ENCODE assay signal across 20 cellular contexts in the genomic region with DNA sequence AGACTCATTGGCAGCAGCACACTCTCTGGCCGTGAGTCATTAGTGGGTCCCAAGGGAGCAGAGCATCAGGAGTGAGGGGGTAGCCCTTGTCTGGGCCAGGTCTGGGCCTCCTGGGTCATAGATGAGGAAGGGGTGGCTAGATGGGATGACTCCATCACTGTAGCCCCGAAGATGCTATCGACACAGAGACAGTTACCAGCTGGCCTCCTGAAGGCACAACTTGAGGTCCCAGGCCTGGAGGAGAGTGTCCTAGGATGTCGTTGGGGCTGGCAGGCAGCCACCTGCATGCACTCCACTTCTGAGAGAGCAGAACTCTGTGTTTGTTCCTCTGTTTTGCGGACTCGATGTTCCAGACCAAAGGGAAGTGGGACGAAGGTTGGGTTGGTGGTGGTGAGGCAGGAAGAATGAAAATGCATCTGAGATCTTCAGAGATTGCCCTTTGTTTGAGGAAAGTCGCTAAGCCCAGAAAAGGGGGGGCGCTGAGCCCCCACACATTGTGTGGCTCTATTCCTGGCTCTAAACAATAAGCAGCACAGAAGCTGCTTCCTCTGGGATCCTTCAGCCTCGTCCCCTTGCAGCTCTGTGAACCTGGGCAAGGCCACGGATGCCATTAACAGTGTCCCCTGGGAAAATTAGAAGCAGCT. TPM values are rescaled to one million over a fixed set of nuclear protein-coding genes. Genes with fewer than 3 reads are reported as not detected.
DNase-seq lines count a peak whose midpoint lies in the region; ATAC-seq and TF ChIP-seq lines count a peak whose summit lies in the region.
"Had no signal": no experiment of that assay in that cellular context is flagged by ENCODE, and none has a peak within 500 bp of the region (broad histone marks: within the 10 kb centered on the region; RNA-seq: fewer than 3 reads in every experiment).

No MANE protein-coding gene starts in this region.

- TF ChIP-seq CTCF in PC-9 (conservative IDR thresholded peaks at IDR 0.05) (no peak), HFFc6 (IDR thresholded peaks at IDR 0.05) (no peak)

- H3K27me3 ChIP-seq in PC-9 (ENCODE audit: insufficient read depth, low read depth) (peaks cover 87% of the 10 kb centered on the region), skeletal muscle tissue (ENCODE audit: control insufficient read depth in 3 of 3, insufficient read depth in 3 of 3, low read length in 3 of 3) (peaks cover 28 to 59% (median 31%) of the 10 kb centered on the region in 3 donors)
- H3K27me3 ChIP-seq: ascending aorta had no signal

- H4K20me1 ChIP-seq in PC-9 (ENCODE audit: insufficient read depth), result no peaks in the 10 kb centered on the region

- no peak overlapping the region for H3K27ac ChIP-seq in PC-9
- peak overlapping the region; percentile 20 for H3K27ac ChIP-seq in skeletal muscle tissue (ENCODE audit: low read depth, low read length)
- H3K27ac ChIP-seq: ascending aorta, transverse colon had no signal

- H3K27me3 Mint-ChIP-seq in stimulated activated naive CD8-positive, alpha-beta T cell treated with anti-CD3 and anti-CD28 coated beads, Interleukin-15, amount 100 ng/mL, for 72 hours, result peaks cover 37% of the 10 kb centered on the region
- peaks cover 25% of the 10 kb centered on the region for H3K27me3 Mint-ChIP-seq in HFFc6 (ENCODE audit: insufficient read depth)

- no peaks in the 10 kb centered on the region for H3F3A ChIP-seq in PC-9 (ENCODE audit: insufficient read depth, low read depth)

- H3K27ac Mint-ChIP-seq in stimulated activated naive CD8-positive, alpha-beta T cell treated with anti-CD3 and anti-CD28 coated beads, Interleukin-15, amount 100 ng/mL, for 72 hours, result no peak overlapping the region
- H3K27ac Mint-ChIP-seq in HFFc6, result no peak overlapping the region
- H3K27ac Mint-ChIP-seq: activated T-helper 2 cell treated with anti-CD3 and anti-CD28 coated beads, Interferon-gamma antibody, Interleukin-2, Interleukin-4, amounts not matched to agents 10 μg/mL and 5 μg/mL and 100 μg/mL, durations not matched to agents 14 hours and 24 hours and 36 hours; H9; naive thymus-derived CD4-positive, alpha-beta T cell had no signal

- H3K9me3 ChIP-seq in PC-9 (ENCODE audit: insufficient read depth, low read depth) (no peaks in the 10 kb centered on the region), skeletal muscle tissue (ENCODE audit: control insufficient read depth in 3 of 3, low read length in 3 of 3) (no peaks in the 10 kb centered on the region)
- H3K9me3 ChIP-seq: ascending aorta, SK-N-SH, transverse colon had no signal

- no TSS peak for BruUV-seq in PC-9 (replicated peaks; lab: Mats Ljungman, UMichigan)

- no peaks in the 10 kb centered on the region for H3K36me3 ChIP-seq in PC-9 (ENCODE audit: low read depth)
- H3K36me3 ChIP-seq in skeletal muscle tissue (ENCODE audit: control insufficient read depth in 3 of 3, insufficient read depth in 3 of 3, low read length in 3 of 3), result no peaks in the 10 kb centered on the region
- H3K36me3 ChIP-seq: ascending aorta, transverse colon had no signal

- POLR2A ChIA-PET in PC-9 (lab: Charles Lee; ENCODE audit: unreplicated experiment), result no interaction called here

- H3K36me3 Mint-ChIP-seq in HFFc6 (ENCODE audit: low read depth), result no peaks in the 10 kb centered on the region
- H3K36me3 Mint-ChIP-seq: naive thymus-derived CD4-positive, alpha-beta T cell had no signal

- H3K4me1 ChIP-seq in PC-9 (replicated peaks; ENCODE audit: insufficient read depth) (no peaks in the 10 kb centered on the region), skeletal muscle tissue (ENCODE audit: control insufficient read depth in 3 of 3, insufficient read depth in 3 of 3, low read length in 3 of 3) (peaks cover 0 to 2% (median 0%) of the 10 kb centered on the region in 3 donors)
- H3K4me1 ChIP-seq: ascending aorta, transverse colon had no signal

- no peaks in the 10 kb centered on the region for H3K4me1 Mint-ChIP-seq in stimulated activated naive CD8-positive, alpha-beta T cell treated with anti-CD3 and anti-CD28 coated beads, Interleukin-15, amount 100 ng/mL, for 72 hours
- no peaks in the 10 kb centered on the region for H3K4me1 Mint-ChIP-seq in HFFc6 (ENCODE audit: low read depth)

- CTCF ChIA-PET in PC-9 (lab: Charles Lee), result no interaction called here

- ATAC-seq in left cardiac atrium (peak; percentile 68 to 73), HG03460 (IDR thresholded peaks at IDR 0.05; ENCODE audit: unreplicated experiment) (no peak)
- ATAC-seq in stimulated activated naive CD8-positive, alpha-beta T cell treated with anti-CD3 and anti-CD28 coated beads, Interleukin-15, amount 100 ng/mL, for 72 hours, result no peak
- ATAC-seq: naive thymus-derived CD4-positive, alpha-beta T cell had no signal

- DNase-seq in Daoy (ENCODE audit: low read depth) (peak; percentile 36), PC-9 (no peak), left cardiac atrium (no peak), KBM-7 (no peak), HFFc6 (no peak)
- DNase-seq in stimulated activated naive CD8-positive, alpha-beta T cell treated with anti-CD3 and anti-CD28 coated beads, Interleukin-15, amount 100 ng/mL, for 72 hours, result no peak
- DNase-seq: cortex of kidney; DMS79; H9; hippocampal formation; naive thymus-derived CD4-positive, alpha-beta T cell; NCI-H1417 treated with DMSO at 0.1 percent for 48 hours; NCI-H345; SK-N-SH; stimulated activated CD4-positive, alpha-beta T cell treated with anti-CD3 and anti-CD28 coated beads, Interleukin-1b, Interleukin-23, amount 100 ng/mL, for 48 hours; transverse colon had no signal

- intact Hi-C loops in PC-9 (cut with micrococcal nuclease; ENCODE audit: unreplicated experiment), result loop anchor here (5.0 kb wide), 1 partner anchor 262 kb away; no protein-coding TSS in a partner anchor
- intact Hi-C loops in left cardiac atrium (cut with DNase I), result loop anchor here in 1 of 2 donors (10.0 kb wide), 1 partner anchor 250 kb away; no protein-coding TSS in a partner anchor

- 0 out of 2 replicates have a peak overlapping the region, but pooled peaks have one; percentile 18 for H3K4me2 ChIP-seq in PC-9
- H3K4me2 ChIP-seq: SK-N-SH had no signal

- no peaks in the 10 kb centered on the region for H3K9me2 ChIP-seq in PC-9 (ENCODE audit: insufficient read depth)
- H3K9me2 ChIP-seq: SK-N-SH had no signal

- H3K79me2 ChIP-seq in PC-9 (ENCODE audit: low read depth), result no peaks in the 10 kb centered on the region

- H3K4me3 ChIP-seq in PC-9 (no peak overlapping the region), skeletal muscle tissue (ENCODE audit: low read length in 3 of 3) (peak overlapping the region in 1 of 3 donors; percentile 35)
- H3K4me3 ChIP-seq: ascending aorta, transverse colon had no signal

- H3K9me3 Mint-ChIP-seq in stimulated activated naive CD8-positive, alpha-beta T cell treated with anti-CD3 and anti-CD28 coated beads, Interleukin-15, amount 100 ng/mL, for 72 hours, result no peaks in the 10 kb centered on the region
- H3K9me3 Mint-ChIP-seq in HFFc6, result no peaks in the 10 kb centered on the region
- H3K9me3 Mint-ChIP-seq: activated T-helper 2 cell treated with anti-CD3 and anti-CD28 coated beads, Interferon-gamma antibody, Interleukin-2, Interleukin-4, amounts not matched to agents 10 μg/mL and 5 μg/mL and 100 μg/mL, durations not matched to agents 14 hours and 24 hours and 36 hours; H9 had no signal

- 0 out of 2 replicates have a peak overlapping the region, but pooled peaks have one; percentile 42 for H2AFZ ChIP-seq in PC-9

- H3K4me3 Mint-ChIP-seq in stimulated activated naive CD8-positive, alpha-beta T cell treated with anti-CD3 and anti-CD28 coated beads, Interleukin-15, amount 100 ng/mL, for 72 hours, result no peak overlapping the region
- no peak overlapping the region for H3K4me3 Mint-ChIP-seq in HFFc6
- H3K4me3 Mint-ChIP-seq: H9; naive thymus-derived CD4-positive, alpha-beta T cell had no signal

- H3K9ac ChIP-seq in skeletal muscle tissue (ENCODE audit: low read depth in 1 of 3, low read length in 3 of 3), result no peak overlapping the region
- H3K9ac ChIP-seq: SK-N-SH had no signal

- in situ Hi-C loops in KBM-7 (cut with MboI; ENCODE audit: low pct_unique_long_range_greater_than_20kb, low sequenced_read_pairs), result no loop called here

RNA-seq across cellular contexts. Expression of a gene that starts 4.7 kb away (rescaled TPM):
- 1.6 and 2.5 TPM in 2 replicates for total RNA-seq in Daoy (2014; rRNA removed; shearing (Covaris generic))
- not detected in 2 replicates for total RNA-seq in PC-9 (2021)
- 10 to 100 TPM; 31.4 to 34.1 TPM for total RNA-seq in left cardiac atrium
- 9.9 TPM for total RNA-seq in skeletal muscle tissue
- total RNA-seq in HFFc6 (2021; fragmentation: NEBNext Ultra II Directional; extraction: Animal tissue kit (Norgen Biotek cat#: 25700)), result not detected
- total RNA-seq: activated T-helper 2 cell treated with anti-CD3 and anti-CD28 coated beads, Interferon-gamma antibody, Interleukin-2, Interleukin-4, amounts not matched to agents 10 μg/mL and 5 μg/mL and 100 μg/mL, durations not matched to agents 14 hours and 24 hours and 36 hours had no signal

RNA-seq across cellular contexts. Expression of a gene that starts 56.1 kb away (rescaled TPM):
- total RNA-seq in Daoy (2014; rRNA removed; shearing (Covaris generic)), result not detected in 2 replicates
- not detected in 2 replicates for total RNA-seq in PC-9 (2021)
- total RNA-seq in left cardiac atrium, result under 1 TPM in 1 of 2 donors, not detected in 1; 0.13 TPM
- not detected for total RNA-seq in skeletal muscle tissue
- total RNA-seq in HFFc6 (2021; fragmentation: NEBNext Ultra II Directional; extraction: Animal tissue kit (Norgen Biotek cat#: 25700)), result not detected
- total RNA-seq: activated T-helper 2 cell treated with anti-CD3 and anti-CD28 coated beads, Interferon-gamma antibody, Interleukin-2, Interleukin-4, amounts not matched to agents 10 μg/mL and 5 μg/mL and 100 μg/mL, durations not matched to agents 14 hours and 24 hours and 36 hours; ascending aorta; H9; naive thymus-derived CD4-positive, alpha-beta T cell had no signal

Comparison
In these comparisons a context has a peak if more than half of its experiments do, and no peak if none do; other contexts are left out.
1. ATAC-seq: peak in left cardiac atrium (2 of 2); none in HG03460 (single experiment) and stimulated activated naive CD8-positive, alpha-beta T cell treated with anti-CD3 and anti-CD28 coated beads, Interleukin-15, amount 100 ng/mL, for 72 hours (single experiment).